In genomic region chr15:80017037-80017619, GRCh38 we compare ENCODE assay signal across 5 cellular contexts. TPM values are rescaled to one million over a fixed set of nuclear protein-coding genes. Genes with fewer than 3 reads are reported as not detected.
"Had no signal": no experiment of that assay in that cellular context is flagged by ENCODE, and none has a peak within 500 bp of the region (broad histone marks: within the 10 kb centered on the region; RNA-seq: fewer than 3 reads in every experiment).

No MANE protein-coding gene starts in this region.

RNA-seq across cellular contexts. Expression of gene BCL2A1, which starts 46.1 kb away (rescaled TPM):
- total RNA-seq: astrocyte, chondrocyte, endothelial cell of umbilical vein, fibroblast of villous mesenchyme, osteoblast had no signal
- polyA plus RNA-seq: endothelial cell of umbilical vein had no signal
